ENCODE assay signal across 9 cellular contexts in the genomic region with DNA sequence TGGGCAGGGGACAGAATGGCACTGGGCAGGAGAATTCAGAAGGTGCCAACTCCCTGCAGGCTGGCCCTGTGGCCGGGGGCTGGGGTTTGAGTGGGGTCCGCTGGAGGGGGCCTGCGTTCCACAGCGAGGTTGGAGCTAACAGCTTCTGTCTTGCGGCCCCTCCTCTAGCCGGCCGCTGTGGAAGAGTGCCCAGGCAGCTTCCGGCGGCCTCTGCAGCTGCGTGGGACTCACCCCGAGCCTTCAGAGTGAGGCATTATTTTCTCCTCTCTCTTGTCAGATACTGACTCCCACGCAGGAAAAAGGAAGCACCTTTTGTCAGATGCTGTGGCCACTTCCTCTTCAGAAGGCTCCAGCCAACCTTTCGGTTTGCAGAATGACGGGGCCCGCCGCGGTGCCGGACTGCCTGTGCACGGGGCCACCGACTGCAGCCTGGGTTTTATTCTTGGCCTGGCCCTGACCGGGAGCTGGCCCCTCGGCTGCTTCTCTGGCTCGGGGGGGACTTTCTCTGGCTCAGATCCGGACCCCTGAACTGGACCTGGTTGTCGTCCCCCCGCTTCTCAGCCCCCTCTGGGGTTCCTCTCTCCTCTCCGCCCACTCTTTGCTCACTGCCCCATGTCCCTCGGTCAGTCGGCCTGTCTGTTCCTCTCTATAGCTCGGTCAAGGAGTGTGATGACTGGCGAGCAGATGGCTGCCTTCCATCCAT. TPM values are rescaled to one million over a fixed set of nuclear protein-coding genes. Genes with fewer than 3 reads are reported as not detected.
A peak's percentile ranks its signal among the peaks of the same experiment; 100 is the strongest.
DNase-seq lines count a peak whose midpoint lies in the region; ATAC-seq, FAIRE-seq and TF ChIP-seq lines count a peak whose summit lies in the region.
"Had no signal": no experiment of that assay in that cellular context is flagged by ENCODE, and none has a peak within 500 bp of the region (broad histone marks: within the 10 kb centered on the region; RNA-seq: fewer than 3 reads in every experiment).

No MANE protein-coding gene starts in this region.

- no peak for FAIRE-seq in small intestine (lab: Jason Lieb, UNC)

- H3K36me3 ChIP-seq in small intestine (ENCODE audit: control insufficient read depth in 2 of 2, insufficient read depth in 2 of 2, low read length in 2 of 2), result no peaks in the 10 kb centered on the region

- peaks cover 8% of the 10 kb centered on the region for H3K27me3 Mint-ChIP-seq in nephron progenitor cell (ENCODE audit: low read depth, poor library complexity)

- H3K27ac ChIP-seq in small intestine (ENCODE audit: low read depth in 1 of 2, low read length in 1 of 2), result peak overlapping the region; percentile 53 to 89

- no peaks in the 10 kb centered on the region for H3K27me3 ChIP-seq in small intestine (ENCODE audit: control insufficient read depth in 2 of 2, insufficient read depth in 2 of 2, low read length in 2 of 2)

- peaks cover 0 to 9% of the 10 kb centered on the region in 2 donors for H3K4me1 ChIP-seq in small intestine (ENCODE audit: control insufficient read depth in 2 of 2, insufficient read depth in 1 of 2, low read depth in 1 of 2, low read length in 1 of 2)

- ATAC-seq in GM21367 (IDR thresholded peaks at IDR 0.05; ENCODE audit: unreplicated experiment), result peak; percentile 87

- no peak overlapping the region for H3K27ac Mint-ChIP-seq in nephron progenitor cell

- DNase-seq in C1 segment of cervical spinal cord (lab: John Stamatoyannopoulos, UW) (peak in 10 of 14 donors; percentile 19 to 72 (median 44)), KBM-7 (peak; percentile 97), globus pallidus (ENCODE audit: low spot score) (peak; percentile 57), small intestine (peak; percentile 48), superior temporal gyrus (ENCODE audit: extremely low spot score) (no peak), nephron progenitor cell (no peak)
- DNase-seq in activated CD8-positive, alpha-beta memory T cell treated with anti-CD3 and anti-CD28 coated beads, Interleukin-2, amount 50 U/mL, for 4 hours, result peak; percentile 57

- H3K4me3 ChIP-seq in small intestine (ENCODE audit: low read depth in 1 of 2, low read length in 2 of 2), result peak overlapping the region; percentile 44 to 50

- no peaks in the 10 kb centered on the region for H3K9me3 ChIP-seq in small intestine (ENCODE audit: control insufficient read depth, low read depth)

- WGBS in small intestine, 3 donors, result 49 to 79% (median 63%) methylated on average over 31 of the region's 31 CpGs

- no peaks in the 10 kb centered on the region for H3K9me3 Mint-ChIP-seq in nephron progenitor cell

- no peaks in the 10 kb centered on the region for H3K36me3 Mint-ChIP-seq in nephron progenitor cell (ENCODE audit: low read depth)

- TF ChIP-seq CTCF in nephron progenitor cell (IDR thresholded peaks at IDR 0.05), result no peak

- in situ Hi-C loops in KBM-7 (cut with MboI; ENCODE audit: low pct_unique_long_range_greater_than_20kb, low sequenced_read_pairs), result no loop called here

- H3K4me1 Mint-ChIP-seq in nephron progenitor cell, result peaks cover 11% of the 10 kb centered on the region

- H3K4me3 Mint-ChIP-seq in nephron progenitor cell, result no peak overlapping the region

RNA-seq across cellular contexts. Expression of a gene that starts 40.1 kb away (rescaled TPM):
- 1 to 10 TPM; 1.8 to 7.6 (median 3.6) TPM for polyA plus RNA-seq in small intestine
- polyA plus RNA-seq: BJ had no signal

Comparison
In these comparisons a context has a peak if more than half of its experiments do, and no peak if none do; other contexts are left out.
1. DNase-seq: peak in C1 segment of cervical spinal cord (10 of 14), KBM-7 (single experiment), activated CD8-positive, alpha-beta memory T cell treated with anti-CD3 and anti-CD28 coated beads, Interleukin-2, amount 50 U/mL, for 4 hours (single experiment), globus pallidus (single experiment) and small intestine (single experiment); none in superior temporal gyrus (single experiment) and nephron progenitor cell (single experiment).